ENCODE assay signal across 10 cellular contexts in genomic region chr9:91896513-91897121, GRCh38. TPM values are rescaled to one million over a fixed set of nuclear protein-coding genes. Genes with fewer than 3 reads are reported as not detected.
DNase-seq lines count a peak whose midpoint lies in the region; ATAC-seq, FAIRE-seq and TF ChIP-seq lines count a peak whose summit lies in the region.
"Had no signal": no experiment of that assay in that cellular context is flagged by ENCODE, and none has a peak within 500 bp of the region (broad histone marks: within the 10 kb centered on the region; RNA-seq: fewer than 3 reads in every experiment).

No MANE protein-coding gene starts in this region.

- TF ChIP-seq CTCF in WERI-Rb-1 (IDR thresholded peaks at IDR 0.05; ENCODE audit: low read depth, low read length) = no peak
- TF ChIP-seq CTCF in retinal pigment epithelial cell (conservative IDR thresholded peaks at IDR 0.05; ENCODE audit: low read depth, low read length) = no peak

- H3K27me3 ChIP-seq in WERI-Rb-1 (ENCODE audit: insufficient read depth, low read depth, severe bottlenecking) = no peaks in the 10 kb centered on the region

- intact Hi-C loops in cardiac septum (cut with DNase I) = no loop called here

- H3K27ac ChIP-seq in WERI-Rb-1 = peak overlapping the region; percentile 93

- H3K27me3 Mint-ChIP-seq in activated naive CD8-positive, alpha-beta T cell treated with anti-CD3 and anti-CD28 coated beads, Interleukin-2, amount 50 U/mL, for 24 hours = peaks cover 8% of the 10 kb centered on the region

- H3K4me3 ChIP-seq in WERI-Rb-1 (ENCODE audit: low read depth, low read length) (peak overlapping the region; percentile 23), retinal pigment epithelial cell (ENCODE audit: low read length) (no peak overlapping the region)

- FAIRE-seq in GM12892 (lab: Jason Lieb, UNC) (peak; percentile 53), HTR-8/SVneo (lab: Jason Lieb, UNC) (no peak)

- no peaks in the 10 kb centered on the region for H3K9me3 Mint-ChIP-seq in activated naive CD8-positive, alpha-beta T cell treated with anti-CD3 and anti-CD28 coated beads, Interleukin-2, amount 50 U/mL, for 24 hours
- H3K9me3 Mint-ChIP-seq: activated naive CD4-positive, alpha-beta T cell treated with anti-CD3 and anti-CD28 coated beads, Interleukin-2, amount 10 ng/mL, durations not matched to agents 7 days and 5 days had no signal

- H3K4me1 Mint-ChIP-seq in activated naive CD8-positive, alpha-beta T cell treated with anti-CD3 and anti-CD28 coated beads, Interleukin-2, amount 50 U/mL, for 24 hours = no peaks in the 10 kb centered on the region
- H3K4me1 Mint-ChIP-seq: activated naive CD4-positive, alpha-beta T cell treated with anti-CD3 and anti-CD28 coated beads, Interleukin-2, amount 10 ng/mL, durations not matched to agents 7 days and 5 days had no signal

- no peak overlapping the region for H3K4me3 Mint-ChIP-seq in activated naive CD8-positive, alpha-beta T cell treated with anti-CD3 and anti-CD28 coated beads, Interleukin-2, amount 50 U/mL, for 24 hours
- H3K4me3 Mint-ChIP-seq: activated naive CD4-positive, alpha-beta T cell treated with anti-CD3 and anti-CD28 coated beads, Interleukin-2, amount 10 ng/mL, durations not matched to agents 7 days and 5 days had no signal

- no peak overlapping the region for H3K27ac Mint-ChIP-seq in activated naive CD8-positive, alpha-beta T cell treated with anti-CD3 and anti-CD28 coated beads, Interleukin-2, amount 50 U/mL, for 24 hours
- H3K27ac Mint-ChIP-seq: activated naive CD4-positive, alpha-beta T cell treated with anti-CD3 and anti-CD28 coated beads, Interleukin-2, amount 10 ng/mL, durations not matched to agents 7 days and 5 days had no signal

- no peak for ATAC-seq in activated naive CD8-positive, alpha-beta T cell treated with anti-CD3 and anti-CD28 coated beads, Interleukin-2, amount 50 U/mL, for 24 hours

- H3K36me3 Mint-ChIP-seq in activated naive CD8-positive, alpha-beta T cell treated with anti-CD3 and anti-CD28 coated beads, Interleukin-2, amount 50 U/mL, for 24 hours (ENCODE audit: low read depth) = no peaks in the 10 kb centered on the region
- H3K36me3 Mint-ChIP-seq: activated naive CD4-positive, alpha-beta T cell treated with anti-CD3 and anti-CD28 coated beads, Interleukin-2, amount 10 ng/mL, durations not matched to agents 7 days and 5 days had no signal

- DNase-seq in GM12892 (ENCODE audit: insufficient read length) (no peak), WERI-Rb-1 (peak; percentile 84), cardiac septum (ENCODE audit: low spot score) (peak; percentile 68), retinal pigment epithelial cell (ENCODE audit: low read depth) (peak; percentile 77), HTR-8/SVneo (ENCODE audit: insufficient read length, low spot score) (no peak), SIG-M5 treated with dmso at 0.1 percent for 504 hours (lab: John Stamatoyannopoulos, UW; ENCODE audit: unreplicated experiment) (no peak)
- DNase-seq in activated naive CD8-positive, alpha-beta T cell treated with anti-CD3 and anti-CD28 coated beads, Interleukin-2, amount 50 U/mL, for 24 hours = no peak
- DNase-seq in activated CD4-positive, alpha-beta T cell treated with anti-CD3 and anti-CD28 coated beads, Interleukin-2, amount 50 U/mL, for 4 hours = no peak
- DNase-seq: activated naive CD4-positive, alpha-beta T cell treated with anti-CD3 and anti-CD28 coated beads, Interleukin-2, amount 10 ng/mL, durations not matched to agents 7 days and 5 days; HCEC 1CT had no signal

- H3K36me3 ChIP-seq in WERI-Rb-1 = no peaks in the 10 kb centered on the region

- no peaks in the 10 kb centered on the region for H3K9me3 ChIP-seq in WERI-Rb-1 (ENCODE audit: severe bottlenecking)

- TF ChIP-seq POLR2A in GM12892 (IDR thresholded peaks at IDR 0.05; ENCODE audit: low read depth, low read length) = no peak

RNA-seq across cellular contexts. Expression of gene ROR2, which starts 53.4 kb away (rescaled TPM):
- polyA plus RNA-seq in GM12892 (2012; ENCODE audit: missing spikeins) = not detected
- 0.65 TPM for total RNA-seq in cardiac septum

Comparison
In these comparisons a context has a peak if more than half of its experiments do, and no peak if none do; other contexts are left out.
1. DNase-seq: peak in WERI-Rb-1 (single experiment), cardiac septum (single experiment) and retinal pigment epithelial cell (single experiment); none in GM12892 (single experiment), activated naive CD8-positive, alpha-beta T cell treated with anti-CD3 and anti-CD28 coated beads, Interleukin-2, amount 50 U/mL, for 24 hours (single experiment), HTR-8/SVneo (single experiment), SIG-M5 treated with dmso at 0.1 percent for 504 hours (single experiment) and activated CD4-positive, alpha-beta T cell treated with anti-CD3 and anti-CD28 coated beads, Interleukin-2, amount 50 U/mL, for 4 hours (0 of 2).